ENCODE assay signal across 30 cellular contexts in the genomic region with DNA sequence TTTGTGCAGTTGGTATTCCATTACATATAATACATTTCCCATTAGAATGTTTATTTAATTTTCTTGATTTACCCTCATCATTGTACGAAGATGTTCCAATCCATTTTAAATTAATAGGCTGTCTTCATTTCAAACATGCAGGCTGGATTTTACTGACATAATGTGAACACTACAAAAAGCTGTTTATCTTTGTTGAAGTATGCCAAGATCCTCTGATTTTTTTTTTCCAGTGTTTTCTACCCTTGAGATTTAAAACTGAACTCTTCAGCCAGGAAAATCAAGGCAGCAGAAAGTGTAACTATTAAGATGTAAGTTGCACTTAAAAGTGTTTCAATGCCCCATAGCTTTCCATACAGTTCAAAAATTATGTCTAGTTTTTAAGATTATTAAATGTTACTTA. TPM values are rescaled to one million over a fixed set of nuclear protein-coding genes. Genes with fewer than 3 reads are reported as not detected.
"Had no signal": no experiment of that assay in that cellular context is flagged by ENCODE, and none has a peak within 500 bp of the region (broad histone marks: within the 10 kb centered on the region; RNA-seq: fewer than 3 reads in every experiment).

No MANE protein-coding gene starts in this region.

- H3K27me3 ChIP-seq: brain microvascular endothelial cell, dorsolateral prefrontal cortex had no signal

- FAIRE-seq: astrocyte, frontal cortex had no signal

- ATAC-seq: activated CD4-positive, CD25-positive, alpha-beta regulatory T cell treated with anti-CD3 and anti-CD28 coated beads, Interleukin-2, amount 50 U/mL, for 24 hours; activated CD8-positive, alpha-beta T cell treated with anti-CD3 and anti-CD28 coated beads for 36 hours; activated T-cell treated with anti-CD3 and anti-CD28 coated beads, Interleukin-2, amount 50 U/mL, for 4 hours; activated T-helper 17 cell treated with anti-CD3 and anti-CD28 coated beads, Interleukin-2, amount 50 U/mL, for 72 hours; T-helper 17 cell had no signal

- H3K36me3 ChIP-seq: brain microvascular endothelial cell, WERI-Rb-1 had no signal

- DNase-seq: activated B cell treated with CpG ODN at 0.5 μM for 24 hours; activated CD4-positive, alpha-beta T cell treated with anti-CD3 and anti-CD28 coated beads for 48 hours; activated CD4-positive, alpha-beta T cell treated with anti-CD3 and anti-CD28 coated beads, Interleukin-2, amount 50 U/mL, for 1 hour; activated CD4-positive, alpha-beta T cell treated with anti-CD3 and anti-CD28 coated beads, Interleukin-2, amount 50 U/mL, for 48 hours; activated CD8-positive, alpha-beta memory T cell treated with anti-CD3 and anti-CD28 coated beads for 24 hours; activated CD8-positive, alpha-beta T cell treated with anti-CD3 and anti-CD28 coated beads for 36 hours; activated effector memory CD4-positive, alpha-beta T cell treated with Interleukin-2 at 50 U/mL for 16 hours; activated gamma-delta T cell treated with Interleukin-2 at 50 U/mL for 16 hours; activated naive CD4-positive, alpha-beta T cell treated with anti-CD3 and anti-CD28 coated beads, Interleukin-2, amount 50 U/mL, for 16 hours; activated naive CD4-positive, alpha-beta T cell treated with Interleukin-2 at 50 U/mL for 16 hours; activated T-cell treated with anti-CD3 and anti-CD28 coated beads, Interleukin-2, amount 50 U/mL, for 4 hours; amniotic stem cell; anterior cingulate cortex; brain microvascular endothelial cell; central memory CD4-positive, alpha-beta T cell; cerebellar nuclear complex; dorsolateral prefrontal cortex; effector memory CD4-positive, alpha-beta T cell; endodermal cell; foreskin fibroblast; head of caudate nucleus; T-helper 1 cell; T-helper 17 cell; T1000; WERI-Rb-1 had no signal

- H3K27ac ChIP-seq: brain microvascular endothelial cell, coronary artery, dorsolateral prefrontal cortex, WERI-Rb-1 had no signal

- H3K4me3 ChIP-seq: coronary artery, dorsolateral prefrontal cortex had no signal

RNA-seq across cellular contexts. Expression of gene PACRG, which starts 43.7 kb away (rescaled TPM):
- total RNA-seq: activated B cell treated with CpG ODN at 0.5 μM for 24 hours; activated CD8-positive, alpha-beta T cell treated with anti-CD3 and anti-CD28 coated beads for 36 hours; activated T-cell treated with anti-CD3 and anti-CD28 coated beads, Interleukin-2, amount 50 U/mL, for 4 hours; activated T-helper 17 cell treated with anti-CD3 and anti-CD28 coated beads, Interleukin-2, amount 50 U/mL, for 72 hours; astrocyte had no signal
